9 cellular contexts compared by ENCODE assay signal in genomic region chr2:144430722-144431163, GRCh38.
DNase-seq lines count a peak whose midpoint lies in the region; ATAC-seq lines count a peak whose summit lies in the region.
"Had no signal": no experiment of that assay in that cellular context is flagged by ENCODE, and none has a peak within 500 bp of the region (broad histone marks: within the 10 kb centered on the region; RNA-seq: fewer than 3 reads in every experiment).

No MANE protein-coding gene starts in this region.

- peaks cover 9 to 18% of the 10 kb centered on the region in 2 donors for H3K4me1 ChIP-seq in muscle layer of duodenum (ENCODE audit: control insufficient read depth in 1 of 2, insufficient read depth in 2 of 2, low read length in 2 of 2)

- DNase-seq in NCI-H2171 treated with DMSO at 0.1 percent for 48 hours (lab: John Stamatoyannopoulos, UW) = peak; percentile 47
- DNase-seq in NCI-H2171 (lab: John Stamatoyannopoulos, UW) = no peak
- no peak for DNase-seq in COR-L47 (lab: John Stamatoyannopoulos, UW)
- DNase-seq in SHP77 treated with DMSO at 0.1 percent for 48 hours (lab: John Stamatoyannopoulos, UW) = no peak
- DNase-seq in NCI-H187 (lab: John Stamatoyannopoulos, UW) = no peak

- peak overlapping the region in 1 of 2 donors; percentile 12 for H3K4me3 ChIP-seq in muscle layer of duodenum (ENCODE audit: low read depth in 1 of 2, low read length in 2 of 2)

- no peaks in the 10 kb centered on the region for H3K9me3 ChIP-seq in muscle layer of duodenum (ENCODE audit: control insufficient read depth in 1 of 2, low read length in 2 of 2)

- H3K27ac ChIP-seq in angular gyrus (ENCODE audit: low read depth, low read length) (peak overlapping the region; percentile 93), muscle layer of duodenum (ENCODE audit: low read length) (peak overlapping the region; percentile 65)

- peaks cover 0 to 9% of the 10 kb centered on the region in 2 donors for H3K36me3 ChIP-seq in muscle layer of duodenum (ENCODE audit: control insufficient read depth in 1 of 2, insufficient read depth in 2 of 2, low read length in 2 of 2)

- peak; percentile 92 for ATAC-seq in HG03060 (IDR thresholded peaks at IDR 0.05; ENCODE audit: low read depth, unreplicated experiment)
- ATAC-seq: T-cell had no signal

- H3K27me3 ChIP-seq in muscle layer of duodenum (ENCODE audit: low read depth, low read length) = no peaks in the 10 kb centered on the region
